Comparison of ENCODE assay signal across 11 cellular contexts in the genomic region with DNA sequence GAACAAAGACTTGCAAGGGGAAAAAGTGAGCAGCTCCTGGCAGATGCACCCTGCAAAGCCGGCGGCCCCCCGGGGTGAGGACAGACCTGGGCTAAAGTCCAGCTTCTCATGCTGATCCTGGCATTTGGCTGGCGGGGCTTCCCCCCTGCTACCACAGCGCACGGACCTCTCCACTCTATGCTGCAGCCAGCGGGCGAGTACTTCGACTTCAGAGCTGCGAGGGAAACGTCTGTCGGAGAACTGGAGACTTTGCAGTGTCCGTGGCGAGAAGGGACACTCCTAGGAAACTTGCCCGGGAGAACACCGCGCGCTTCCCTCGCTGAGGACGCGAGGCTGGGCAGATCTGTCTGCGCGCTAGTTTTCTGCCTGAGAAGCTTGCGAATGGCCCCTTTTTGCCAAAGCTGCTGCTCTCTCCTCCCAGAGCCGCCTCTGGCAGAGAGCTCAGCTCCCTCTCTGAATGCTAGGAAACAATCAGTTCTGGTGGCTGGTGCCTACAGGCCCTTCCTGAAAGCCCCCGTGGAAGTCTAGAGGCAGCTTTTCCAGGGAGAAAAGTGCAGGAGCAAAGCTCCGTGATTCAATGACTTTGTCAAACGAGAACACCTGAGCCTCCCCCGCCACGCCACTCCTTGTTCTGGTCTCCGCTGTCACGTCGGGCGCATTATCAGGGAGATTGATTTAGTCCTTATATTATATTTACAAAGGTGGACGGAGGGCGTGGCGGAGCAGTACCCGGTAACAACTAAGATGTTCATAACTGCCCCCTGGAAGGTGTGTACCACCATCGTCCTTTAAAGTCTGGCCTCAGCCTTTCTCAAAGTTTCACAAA.
DNase-seq lines count a peak whose midpoint lies in the region; ATAC-seq, FAIRE-seq and TF ChIP-seq lines count a peak whose summit lies in the region.
"Had no signal": no experiment of that assay in that cellular context is flagged by ENCODE, and none has a peak within 500 bp of the region (broad histone marks: within the 10 kb centered on the region; RNA-seq: fewer than 3 reads in every experiment).

No MANE protein-coding gene starts in this region.

- CTCF ChIA-PET in mammary epithelial cell (lab: Charles Lee; ENCODE audit: low non-redundant PET): no interaction called here

- no peak overlapping the region for H3K27ac ChIP-seq in mammary epithelial cell (ENCODE audit: insufficient read depth, low read depth, low read length)
- H3K27ac ChIP-seq in keratinocyte (ENCODE audit: control insufficient read depth, insufficient read depth, low read length): no peak overlapping the region
- H3K27ac ChIP-seq: ovary had no signal

- dilution Hi-C loops in mammary epithelial cell (cut with HindIII; ENCODE audit: low sequenced_read_pairs) (loop anchor here (5.0 kb wide), 1 partner anchor 67 kb away; no protein-coding TSS in a partner anchor), keratinocyte (cut with MboI; ENCODE audit: extremely low pct_ligation_motif_present, low sequenced_read_pairs) (no loop called here)

- no peak for FAIRE-seq in keratinocyte (lab: Jason Lieb, UNC)
- FAIRE-seq: K562 had no signal

- H3K27me3 ChIP-seq in mammary epithelial cell (ENCODE audit: insufficient read depth, low read length): peaks cover 7% of the 10 kb centered on the region
- peaks cover 15% of the 10 kb centered on the region for H3K27me3 ChIP-seq in keratinocyte (ENCODE audit: control insufficient read depth, extremely low read depth, insufficient read depth, low read length)
- peaks cover 13% of the 10 kb centered on the region for H3K27me3 ChIP-seq in skeletal muscle satellite cell (ENCODE audit: control insufficient read depth, insufficient read depth, low read length)
- H3K27me3 ChIP-seq: ovary had no signal

- no peak for TF ChIP-seq CTCF in mammary epithelial cell (conservative IDR thresholded peaks at IDR 0.05 in 1 of 2, IDR thresholded peaks at IDR 0.05 in 1 of 2; ENCODE audit: extremely low read depth in 1 of 2, insufficient read depth in 1 of 2, low read depth in 1 of 2, low read length in 2 of 2)
- TF ChIP-seq CTCF in keratinocyte (optimal IDR thresholded peaks at IDR 0.05 in 1 of 3, IDR thresholded peaks at IDR 0.05 in 1 of 3, conservative IDR thresholded peaks at IDR 0.05 in 1 of 3; ENCODE audit: extremely low read depth in 1 of 3, insufficient read depth in 2 of 3, low read length in 3 of 3): no peak

- 31% methylated on average over 23 of the region's 39 CpGs for WGBS in mammary epithelial cell (ENCODE audit: low coverage, missing lambda C conversion rate)

- H3K4me1 ChIP-seq in mammary epithelial cell (ENCODE audit: insufficient read depth, low read length): no peaks in the 10 kb centered on the region
- H3K4me1 ChIP-seq in keratinocyte (ENCODE audit: control insufficient read depth, extremely low read depth, insufficient read depth, low read length): no peaks in the 10 kb centered on the region
- no peaks in the 10 kb centered on the region for H3K4me1 ChIP-seq in skeletal muscle satellite cell (ENCODE audit: control insufficient read depth, insufficient read depth, low read length)
- H3K4me1 ChIP-seq: heart left ventricle had no signal

- H3K9ac ChIP-seq in mammary epithelial cell (ENCODE audit: insufficient read depth, low read length): no peak overlapping the region
- no peak overlapping the region for H3K9ac ChIP-seq in keratinocyte (ENCODE audit: control insufficient read depth, extremely low read depth, insufficient read depth, low read length)
- no peak overlapping the region for H3K9ac ChIP-seq in skeletal muscle satellite cell (ENCODE audit: low read depth, low read length)

- DNase-seq in NCI-H1105 (lab: John Stamatoyannopoulos, UW) (peak; percentile 31), mammary epithelial cell (no peak), keratinocyte (ENCODE audit: low read depth, low spot score) (no peak), NCI-H82 treated with DMSO at 0.1 percent for 48 hours (lab: John Stamatoyannopoulos, UW; ENCODE audit: unreplicated experiment) (no peak), NCI-H128 (lab: John Stamatoyannopoulos, UW; ENCODE audit: unreplicated experiment) (no peak)
- DNase-seq: activated T-cell treated with anti-CD3 and anti-CD28 coated beads, Interleukin-2, amount 50 U/mL, for 48 hours had no signal

- H3K9me1 ChIP-seq in keratinocyte (ENCODE audit: control insufficient read depth, extremely low read depth, insufficient read depth, low read length): no peaks in the 10 kb centered on the region

- H3K79me2 ChIP-seq in mammary epithelial cell (ENCODE audit: insufficient read depth, low read length) (no peaks in the 10 kb centered on the region), keratinocyte (ENCODE audit: control insufficient read depth, insufficient read depth, low read length) (no peaks in the 10 kb centered on the region)

- no peak for ATAC-seq in GM18873 (IDR thresholded peaks at IDR 0.05; ENCODE audit: low FRiP score, unreplicated experiment)
- ATAC-seq: heart left ventricle, K562 had no signal

- H3K4me2 ChIP-seq in mammary epithelial cell (ENCODE audit: insufficient read depth, low read depth, low read length) (peak overlapping the region; percentile 21), keratinocyte (ENCODE audit: control insufficient read depth, extremely low read depth, insufficient read depth, low read depth, low read length) (peak overlapping the region; percentile 25), skeletal muscle satellite cell (ENCODE audit: low read length) (peak overlapping the region; percentile 28)

- H3K4me3 ChIP-seq in mammary epithelial cell (replicated peaks in 1 of 3; ENCODE audit: insufficient read depth in 1 of 3, low read depth in 2 of 3, low read length in 3 of 3): no peak overlapping the region
- H3K4me3 ChIP-seq in keratinocyte (ENCODE audit: control insufficient read depth in 2 of 3, extremely low read depth in 1 of 3, insufficient read depth in 2 of 3, low read depth in 1 of 3, low read length in 3 of 3): no peak overlapping the region
- H3K4me3 ChIP-seq in skeletal muscle satellite cell (ENCODE audit: low read length): peak overlapping the region; percentile 7
- H3K4me3 ChIP-seq: heart left ventricle, K562, ovary had no signal

- H4K20me1 ChIP-seq in mammary epithelial cell (ENCODE audit: insufficient read depth, low read length): no peaks in the 10 kb centered on the region
- H4K20me1 ChIP-seq in keratinocyte (ENCODE audit: control insufficient read depth, extremely low read depth, insufficient read depth, low read length): no peaks in the 10 kb centered on the region

- H3K36me3 ChIP-seq in mammary epithelial cell (ENCODE audit: insufficient read depth, low read length) (no peaks in the 10 kb centered on the region), keratinocyte (ENCODE audit: control insufficient read depth in 2 of 2, extremely low read depth in 1 of 2, insufficient read depth in 2 of 2, low read length in 2 of 2) (no peaks in the 10 kb centered on the region), skeletal muscle satellite cell (ENCODE audit: insufficient read depth, low read length) (no peaks in the 10 kb centered on the region)
- H3K36me3 ChIP-seq: heart left ventricle, ovary had no signal

- H3K9me3 ChIP-seq in mammary epithelial cell (replicated peaks; ENCODE audit: insufficient read depth, low read length) (no peaks in the 10 kb centered on the region), keratinocyte (ENCODE audit: control insufficient read depth, low read depth, low read length) (no peaks in the 10 kb centered on the region), skeletal muscle satellite cell (replicated peaks; ENCODE audit: low read length) (no peaks in the 10 kb centered on the region)
- H3K9me3 ChIP-seq: heart left ventricle, ovary had no signal

- in situ Hi-C loops in mammary epithelial cell (cut with MboI; ENCODE audit: low sequenced_read_pairs in 2 of 2): no loop called here

- intact Hi-C loops in mammary epithelial cell (cut with micrococcal nuclease): no loop called here

- H2AFZ ChIP-seq in mammary epithelial cell (ENCODE audit: low read depth, low read length): peak overlapping the region; percentile 40
- H2AFZ ChIP-seq in keratinocyte (ENCODE audit: control insufficient read depth, low read length): peak overlapping the region; percentile 46

- no TSS peak for BruUV-seq in mammary epithelial cell (replicated peaks; lab: Mats Ljungman, UMichigan)
